Comparison of ENCODE assay signal across 3 cellular contexts in genomic region chr10:7373039-7373438, GRCh38.
A peak's percentile ranks its signal among the peaks of the same experiment; 100 is the strongest.
TF ChIP-seq lines count a peak whose summit lies in the region.

No MANE protein-coding gene starts in this region.

TF ChIP-seq in K562, 482 proteins besides CTCF, POLR2A, EP300 and RAD21 (continued from another document and continues in another):
- TF ChIP-seq ZNF79 (CRISPR knock-in tag; IDR thresholded peaks at IDR 0.05; ENCODE audit: low read depth) (no peak), MAFF (IDR thresholded peaks at IDR 0.05; ENCODE audit: low read length) (0 out of 2 replicates have a peak, but pooled peaks have one; percentile 16), SAFB2 (IDR thresholded peaks at IDR 0.05; ENCODE audit: borderline replicate concordance, low read depth, low read length, severe bottlenecking) (no peak), ETV6 (IDR thresholded peaks at IDR 0.05; ENCODE audit: borderline replicate concordance in 1 of 2, low read depth in 2 of 2, low read length in 1 of 2) (no peak), ETV6 (CRISPR knock-in tag; IDR thresholded peaks at IDR 0.05; ENCODE audit: borderline replicate concordance) (no peak)
- TF ChIP-seq, protein P1, sequence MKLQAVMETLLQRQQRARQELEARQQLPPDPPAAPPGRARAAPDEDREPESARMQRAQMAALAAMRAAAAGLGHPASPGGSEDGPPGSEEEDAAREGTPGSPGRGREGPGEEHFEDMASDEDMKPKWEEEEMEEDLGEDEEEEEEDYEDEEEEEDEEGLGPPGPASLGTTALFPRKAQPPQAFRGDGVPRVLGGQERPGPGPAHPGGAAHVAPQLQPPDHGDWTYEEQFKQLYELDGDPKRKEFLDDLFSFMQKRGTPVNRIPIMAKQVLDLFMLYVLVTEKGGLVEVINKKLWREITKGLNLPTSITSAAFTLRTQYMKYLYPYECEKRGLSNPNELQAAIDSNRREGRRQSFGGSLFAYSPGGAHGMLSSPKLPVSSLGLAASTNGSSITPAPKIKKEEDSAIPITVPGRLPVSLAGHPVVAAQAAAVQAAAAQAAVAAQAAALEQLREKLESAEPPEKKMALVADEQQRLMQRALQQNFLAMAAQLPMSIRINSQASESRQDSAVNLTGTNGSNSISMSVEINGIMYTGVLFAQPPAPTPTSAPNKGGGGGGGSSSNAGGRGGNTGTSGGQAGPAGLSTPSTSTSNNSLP (IDR thresholded peaks at IDR 0.05; ENCODE audit: borderline replicate concordance, low read depth, low read length) = no peak

TF ChIP-seq in WTC11, 78 proteins besides CTCF, POLR2A, EP300 and RAD21 (continued from another document):
- TF ChIP-seq ZNF425 (CRISPR knock-in tag; conservative IDR thresholded peaks at IDR 0.05) = no peak
- TF ChIP-seq SMAD3 (CRISPR knock-in tag; IDR thresholded peaks at IDR 0.05; ENCODE audit: borderline replicate concordance) = no peak
- no peak for TF ChIP-seq ZSCAN18 (CRISPR knock-in tag; IDR thresholded peaks at IDR 0.05)
- TF ChIP-seq, protein P2, sequence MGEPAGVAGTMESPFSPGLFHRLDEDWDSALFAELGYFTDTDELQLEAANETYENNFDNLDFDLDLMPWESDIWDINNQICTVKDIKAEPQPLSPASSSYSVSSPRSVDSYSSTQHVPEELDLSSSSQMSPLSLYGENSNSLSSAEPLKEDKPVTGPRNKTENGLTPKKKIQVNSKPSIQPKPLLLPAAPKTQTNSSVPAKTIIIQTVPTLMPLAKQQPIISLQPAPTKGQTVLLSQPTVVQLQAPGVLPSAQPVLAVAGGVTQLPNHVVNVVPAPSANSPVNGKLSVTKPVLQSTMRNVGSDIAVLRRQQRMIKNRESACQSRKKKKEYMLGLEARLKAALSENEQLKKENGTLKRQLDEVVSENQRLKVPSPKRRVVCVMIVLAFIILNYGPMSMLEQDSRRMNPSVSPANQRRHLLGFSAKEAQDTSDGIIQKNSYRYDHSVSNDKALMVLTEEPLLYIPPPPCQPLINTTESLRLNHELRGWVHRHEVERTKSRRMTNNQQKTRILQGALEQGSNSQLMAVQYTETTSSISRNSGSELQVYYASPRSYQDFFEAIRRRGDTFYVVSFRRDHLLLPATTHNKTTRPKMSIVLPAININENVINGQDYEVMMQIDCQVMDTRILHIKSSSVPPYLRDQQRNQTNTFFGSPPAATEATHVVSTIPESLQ (CRISPR knock-in tag; IDR thresholded peaks at IDR 0.05) = no peak
- TF ChIP-seq, protein P3, sequence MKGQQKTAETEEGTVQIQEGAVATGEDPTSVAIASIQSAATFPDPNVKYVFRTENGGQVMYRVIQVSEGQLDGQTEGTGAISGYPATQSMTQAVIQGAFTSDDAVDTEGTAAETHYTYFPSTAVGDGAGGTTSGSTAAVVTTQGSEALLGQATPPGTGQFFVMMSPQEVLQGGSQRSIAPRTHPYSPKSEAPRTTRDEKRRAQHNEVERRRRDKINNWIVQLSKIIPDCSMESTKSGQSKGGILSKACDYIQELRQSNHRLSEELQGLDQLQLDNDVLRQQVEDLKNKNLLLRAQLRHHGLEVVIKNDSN (CRISPR knock-in tag; IDR thresholded peaks at IDR 0.05) = no peak
- TF ChIP-seq ZNF281 (CRISPR knock-in tag; IDR thresholded peaks at IDR 0.05) = no peak
- TF ChIP-seq ZNF138 (CRISPR knock-in tag; conservative IDR thresholded peaks at IDR 0.05) = no peak
- no peak for TF ChIP-seq IRF2 (CRISPR knock-in tag; IDR thresholded peaks at IDR 0.05; ENCODE audit: borderline replicate concordance, low read depth)

TF ChIP-seq in GM12891, 5 proteins besides CTCF, POLR2A, EP300 and RAD21 (continued from another document):
- TF ChIP-seq TAF1 (IDR thresholded peaks at IDR 0.05; ENCODE audit: low read depth, low read length) = no peak
